ENCODE assay signal across 20 cellular contexts in the genomic region with DNA sequence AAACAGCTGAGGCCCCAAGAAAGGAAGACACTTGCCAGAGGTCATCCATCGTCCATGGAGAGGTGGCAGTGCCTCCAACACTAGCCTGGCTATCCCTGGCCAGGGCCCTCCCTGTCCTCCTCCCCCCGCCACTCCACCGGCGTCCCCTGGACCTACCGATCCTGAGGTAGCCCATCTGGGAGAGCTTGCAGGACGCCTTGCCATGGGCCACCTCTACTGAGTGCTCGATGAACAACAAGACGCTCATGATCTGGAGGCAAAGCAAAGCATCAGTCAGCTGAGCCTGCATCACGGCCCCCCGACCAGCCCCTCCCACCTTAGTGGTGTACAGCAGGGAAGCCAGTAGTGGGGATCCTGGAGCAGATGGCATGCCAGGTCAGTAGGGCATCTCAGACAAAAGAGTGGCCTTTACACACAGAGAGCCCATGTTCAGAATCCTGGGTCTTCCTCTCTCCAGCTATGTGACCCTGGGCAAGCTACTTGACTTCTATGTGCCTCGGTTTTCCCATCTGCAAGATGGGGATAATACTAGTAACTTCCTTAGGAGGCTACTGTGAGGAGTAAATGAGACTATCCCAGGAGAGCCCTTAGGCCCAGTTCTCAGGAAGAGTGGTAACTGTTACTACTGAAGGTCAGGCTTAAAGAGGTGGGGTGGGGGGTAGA. TPM values are rescaled to one million over a fixed set of nuclear protein-coding genes. Genes with fewer than 3 reads are reported as not detected.
DNase-seq lines count a peak whose midpoint lies in the region; ATAC-seq, FAIRE-seq and TF ChIP-seq lines count a peak whose summit lies in the region.
"Had no signal": no experiment of that assay in that cellular context is flagged by ENCODE, and none has a peak within 500 bp of the region (broad histone marks: within the 10 kb centered on the region; RNA-seq: fewer than 3 reads in every experiment).

No MANE protein-coding gene starts in this region.

- CTCF ChIA-PET in naive thymus-derived CD4-positive, alpha-beta T cell (lab: Charles Lee): interaction anchor here (1.6 to 9.5 kb wide), 7 partner anchors 10 to 41 kb away, joined by 6 to 133 read pairs (median 7); partner anchors contain the start of gene LAPTM5

- no peaks in the 10 kb centered on the region for H3K27me3 ChIP-seq in naive thymus-derived CD4-positive, alpha-beta T cell (ENCODE audit: control insufficient read depth in 2 of 2, insufficient read depth in 2 of 2, low read length in 2 of 2)
- H3K27me3 ChIP-seq in stomach: no peaks in the 10 kb centered on the region

- H3K27ac ChIP-seq in naive thymus-derived CD4-positive, alpha-beta T cell (ENCODE audit: low read depth, low read length): peak overlapping the region; percentile 98
- H3K27ac ChIP-seq in stomach: no peak overlapping the region
- H3K27ac ChIP-seq: 22Rv1, epithelial cell of prostate had no signal

- peak overlapping the region; percentile 93 for H3K27ac Mint-ChIP-seq in activated T-helper 17 cell treated with anti-CD3 and anti-CD28 coated beads, Interleukin-2, amount 50 U/mL, for 72 hours
- H3K27ac Mint-ChIP-seq in naive thymus-derived CD4-positive, alpha-beta T cell: peak overlapping the region; percentile 90 to 100 (median 97)
- H3K27ac Mint-ChIP-seq: GM23338 had no signal

- POLR2A ChIA-PET in naive thymus-derived CD4-positive, alpha-beta T cell (lab: Charles Lee): interaction anchor here (1.6 to 42.4 kb wide), 4 partner anchors 4 to 1815 kb away, joined by 3 to 1281 read pairs (median 648); partner anchors contain the start of genes LAPTM5 and MATN1

- peaks cover 37 to 56% (median 41%) of the 10 kb centered on the region in 3 experiments for H3K36me3 ChIP-seq in naive thymus-derived CD4-positive, alpha-beta T cell (ENCODE audit: control insufficient read depth in 2 of 3, insufficient read depth in 3 of 3, low read length in 3 of 3)
- peaks cover 0 to 45% (median 21%) of the 10 kb centered on the region in 4 donors for H3K36me3 ChIP-seq in stomach

- no peaks in the 10 kb centered on the region for H3K9me3 Mint-ChIP-seq in activated T-helper 17 cell treated with anti-CD3 and anti-CD28 coated beads, Interleukin-2, amount 50 U/mL, for 72 hours
- H3K9me3 Mint-ChIP-seq in naive thymus-derived CD4-positive, alpha-beta T cell: peaks cover 0 to 3% (median 0%) of the 10 kb centered on the region in 11 donors
- H3K9me3 Mint-ChIP-seq: neural crest cell had no signal

- no peak for ATAC-seq in activated T-helper 17 cell treated with anti-CD3 and anti-CD28 coated beads, Interleukin-2, amount 50 U/mL, for 72 hours (replicated peaks)
- no peak for ATAC-seq in naive thymus-derived CD4-positive, alpha-beta T cell
- ATAC-seq: GM23338 had no signal

- TF ChIP-seq POLR2A in GM12892 (IDR thresholded peaks at IDR 0.05; ENCODE audit: low read depth, low read length): 0 out of 2 replicates have a peak, but pooled peaks have one; percentile 5
- no peak for TF ChIP-seq POLR2A in stomach (IDR thresholded peaks at IDR 0.05)

- no peak for TF ChIP-seq EP300 in stomach (IDR thresholded peaks at IDR 0.05)

- no peak for TF ChIP-seq CTCF in stomach (IDR thresholded peaks at IDR 0.05)

- peak; percentile 64 for FAIRE-seq in GM12892 (lab: Jason Lieb, UNC)
- FAIRE-seq: astrocyte, colon had no signal

- peak overlapping the region; percentile 85 for H3K4me3 Mint-ChIP-seq in activated T-helper 17 cell treated with anti-CD3 and anti-CD28 coated beads, Interleukin-2, amount 50 U/mL, for 72 hours
- peak overlapping the region in 9 of 10 donors; percentile 66 to 98 (median 93) for H3K4me3 Mint-ChIP-seq in naive thymus-derived CD4-positive, alpha-beta T cell
- H3K4me3 Mint-ChIP-seq: GM23338, neural crest cell had no signal

- 77 to 87% (median 83%) methylated on average over 7 to 11 of the region's 11 CpGs for WGBS in stomach, 5 donors

- peaks cover 74 to 79% of the 10 kb centered on the region in 2 donors for H3K4me1 ChIP-seq in naive thymus-derived CD4-positive, alpha-beta T cell (ENCODE audit: control insufficient read depth in 2 of 2, insufficient read depth in 2 of 2, low read length in 2 of 2)
- peaks cover 2 to 59% (median 8%) of the 10 kb centered on the region in 4 donors for H3K4me1 ChIP-seq in stomach

- peak; percentile 37 for DNase-seq in NCI-H2171 treated with DMSO at 0.1 percent for 48 hours (lab: John Stamatoyannopoulos, UW)
- DNase-seq in NCI-H2171 (lab: John Stamatoyannopoulos, UW): no peak
- DNase-seq in GM12892 (ENCODE audit: insufficient read length): no peak
- no peak for DNase-seq in naive thymus-derived CD4-positive, alpha-beta T cell
- no peak for DNase-seq in NCI-H510A treated with DMSO at 0.1 percent for 48 hours (lab: John Stamatoyannopoulos, UW)
- DNase-seq in stomach: no peak
- DNase-seq in T-helper 9 cell: no peak
- DNase-seq: activated T-cell treated with anti-CD3 and anti-CD28 coated beads, Interleukin-2, amount 50 U/mL, for 48 hours; EL; NCI-H2029 treated with DMSO at 0.1 percent for 48 hours; NCI-H748 treated with DMSO at 0.1 percent for 48 hours; retina had no signal

- H3K4me3 ChIP-seq in naive thymus-derived CD4-positive, alpha-beta T cell (ENCODE audit: low read length): no peak overlapping the region
- no peak overlapping the region for H3K4me3 ChIP-seq in stomach
- H3K4me3 ChIP-seq: GM23338 had no signal

- H3K27me3 Mint-ChIP-seq in activated T-helper 17 cell treated with anti-CD3 and anti-CD28 coated beads, Interleukin-2, amount 50 U/mL, for 72 hours: no peaks in the 10 kb centered on the region
- no peaks in the 10 kb centered on the region for H3K27me3 Mint-ChIP-seq in naive thymus-derived CD4-positive, alpha-beta T cell

- intact Hi-C loops in naive thymus-derived CD4-positive, alpha-beta T cell (cut with micrococcal nuclease): loop anchor here in 1 of 2 donors (10.0 kb wide), 2 partner anchors 322 to 1192 kb away; partner anchors contain the start of genes PTP4A2 and PUM1
- intact Hi-C loops in stomach (cut with DNase I; ENCODE audit: low total_unique reads): no loop called here

- peaks cover 90% of the 10 kb centered on the region for H3K36me3 Mint-ChIP-seq in activated T-helper 17 cell treated with anti-CD3 and anti-CD28 coated beads, Interleukin-2, amount 50 U/mL, for 72 hours (ENCODE audit: low read depth)
- H3K36me3 Mint-ChIP-seq in naive thymus-derived CD4-positive, alpha-beta T cell: peaks cover 20 to 68% (median 44%) of the 10 kb centered on the region in 5 donors

- no peaks in the 10 kb centered on the region for H3K9me3 ChIP-seq in naive thymus-derived CD4-positive, alpha-beta T cell (ENCODE audit: control insufficient read depth in 2 of 3, low read length in 3 of 3)
- H3K9me3 ChIP-seq in stomach: no peaks in the 10 kb centered on the region

- H3K4me1 Mint-ChIP-seq in activated T-helper 17 cell treated with anti-CD3 and anti-CD28 coated beads, Interleukin-2, amount 50 U/mL, for 72 hours: peaks cover 65% of the 10 kb centered on the region
- H3K4me1 Mint-ChIP-seq in naive thymus-derived CD4-positive, alpha-beta T cell: peaks cover 72 to 98% (median 93%) of the 10 kb centered on the region in 7 donors

RNA-seq across cellular contexts. Expression of gene LAPTM5, which starts 15.1 kb away (rescaled TPM):
- 808 TPM for polyA plus RNA-seq in GM12892 (2012; ENCODE audit: missing spikeins)
- 100 to 1,000 TPM; 316 to 333 TPM for total RNA-seq in activated T-helper 17 cell treated with anti-CD3 and anti-CD28 coated beads, Interleukin-2, amount 50 U/mL, for 72 hours
- 100 to 1,000 TPM; 464 to 783 (median 647) TPM for total RNA-seq in naive thymus-derived CD4-positive, alpha-beta T cell
- 100 to 1,000 TPM; 551 to 556 TPM for polyA plus RNA-seq in naive thymus-derived CD4-positive, alpha-beta T cell
- total RNA-seq in stomach: 10 to 100 TPM in 4 of 5 donors, 1 to 10 TPM in 1; 4.6 to 48.4 (median 29.6) TPM
- polyA plus RNA-seq in stomach: 10 to 100 TPM; 33.1 to 39.9 (median 37.6) TPM
- total RNA-seq: GM23338 had no signal

RNA-seq across cellular contexts. Expression of gene MATN1, which starts 19.0 kb away (rescaled TPM):
- polyA plus RNA-seq in GM12892 (2012; ENCODE audit: missing spikeins): 0.30 TPM
- under 1 TPM; 0.26 to 0.52 TPM for total RNA-seq in activated T-helper 17 cell treated with anti-CD3 and anti-CD28 coated beads, Interleukin-2, amount 50 U/mL, for 72 hours
- total RNA-seq in naive thymus-derived CD4-positive, alpha-beta T cell: 1 to 10 TPM in 2 of 5 experiments, under 1 TPM in 3; 0.08 to 3.6 (median 0.22) TPM
- polyA plus RNA-seq in naive thymus-derived CD4-positive, alpha-beta T cell: not detected
- total RNA-seq in stomach: 1 to 10 TPM in 1 of 5 donors, not detected in 4; 1.7 TPM
- not detected for polyA plus RNA-seq in stomach
- total RNA-seq: HT1080 had no signal

Comparison
In these comparisons a context has a peak if more than half of its experiments do, and no peak if none do; other contexts are left out.
1. RNA of gene LAPTM5, which starts 15.1 kb away (total RNA-seq): 464 to 783 TPM in naive thymus-derived CD4-positive, alpha-beta T cell and 316 to 333 TPM in activated T-helper 17 cell treated with anti-CD3 and anti-CD28 coated beads, Interleukin-2, amount 50 U/mL, for 72 hours; 4.6 to 48.4 TPM in stomach; every median in the first group is over 4 times any median in the second.